ENCODE assay signal across 21 cellular contexts in genomic region chr1:3834701-3835100, GRCh38.
"Had no signal": no experiment of that assay in that cellular context is flagged by ENCODE, and none has a peak within 500 bp of the region (broad histone marks: within the 10 kb centered on the region; RNA-seq: fewer than 3 reads in every experiment).

No MANE protein-coding gene starts in this region.

- H3K9ac ChIP-seq: KMS-11, SK-N-SH had no signal

- FAIRE-seq: HTR-8/SVneo, K562, RCC 7860 had no signal

- H3K27ac ChIP-seq: KMS-11 had no signal

- ATAC-seq: K562 had no signal

- H3K9me3 ChIP-seq: SK-N-SH had no signal

- DNase-seq: Kasumi-1, MM.1S, NCI-H1092 treated with DMSO at 0.1 percent for 48 hours, NCI-H1436, NCI-H187, NCI-H2029, NCI-H2081 treated with DMSO at 0.1 percent for 48 hours, NCI-H2171, NCI-H226, NCI-H446, NCI-H510A, NCI-H524 treated with DMSO at 0.1 percent for 48 hours, NCI-H69, NCI-H774, RPMI8226, SHP77, SK-N-SH had no signal

- H3K4me3 ChIP-seq: K562 had no signal
